1 cellular context compared by ENCODE assay signal in the genomic region with DNA sequence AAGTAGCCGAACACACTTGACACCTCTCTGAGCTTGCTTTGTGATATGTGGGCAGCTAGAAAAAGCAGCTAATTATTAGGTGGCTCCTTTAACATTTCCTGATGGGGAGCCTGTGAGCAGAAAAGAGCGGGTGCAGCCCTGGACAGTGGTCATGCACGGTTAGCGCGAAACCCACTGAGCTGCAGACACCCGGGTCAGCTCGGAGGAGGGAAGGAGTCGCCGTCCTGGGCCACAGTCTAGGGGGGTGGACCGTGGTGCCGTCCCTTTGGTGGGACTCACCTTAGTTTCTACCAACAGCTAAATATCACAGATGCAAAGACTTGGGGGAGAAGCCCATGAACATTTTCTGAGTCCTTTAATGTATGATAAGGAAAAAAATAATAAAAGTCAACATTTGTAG.
TF ChIP-seq lines count a peak whose summit lies in the region.

No MANE protein-coding gene starts in this region.

TF ChIP-seq in WTC11, 78 proteins besides CTCF, POLR2A, EP300 and RAD21:
- TF ChIP-seq, protein P1, sequence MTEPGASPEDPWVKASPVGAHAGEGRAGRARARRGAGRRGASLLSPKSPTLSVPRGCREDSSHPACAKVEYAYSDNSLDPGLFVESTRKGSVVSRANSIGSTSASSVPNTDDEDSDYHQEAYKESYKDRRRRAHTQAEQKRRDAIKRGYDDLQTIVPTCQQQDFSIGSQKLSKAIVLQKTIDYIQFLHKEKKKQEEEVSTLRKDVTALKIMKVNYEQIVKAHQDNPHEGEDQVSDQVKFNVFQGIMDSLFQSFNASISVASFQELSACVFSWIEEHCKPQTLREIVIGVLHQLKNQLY (CRISPR knock-in tag; IDR thresholded peaks at IDR 0.05): no peak
- TF ChIP-seq, protein P2, sequence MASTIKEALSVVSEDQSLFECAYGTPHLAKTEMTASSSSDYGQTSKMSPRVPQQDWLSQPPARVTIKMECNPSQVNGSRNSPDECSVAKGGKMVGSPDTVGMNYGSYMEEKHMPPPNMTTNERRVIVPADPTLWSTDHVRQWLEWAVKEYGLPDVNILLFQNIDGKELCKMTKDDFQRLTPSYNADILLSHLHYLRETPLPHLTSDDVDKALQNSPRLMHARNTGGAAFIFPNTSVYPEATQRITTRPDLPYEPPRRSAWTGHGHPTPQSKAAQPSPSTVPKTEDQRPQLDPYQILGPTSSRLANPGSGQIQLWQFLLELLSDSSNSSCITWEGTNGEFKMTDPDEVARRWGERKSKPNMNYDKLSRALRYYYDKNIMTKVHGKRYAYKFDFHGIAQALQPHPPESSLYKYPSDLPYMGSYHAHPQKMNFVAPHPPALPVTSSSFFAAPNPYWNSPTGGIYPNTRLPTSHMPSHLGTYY (CRISPR knock-in tag; IDR thresholded peaks at IDR 0.05): no peak
- TF ChIP-seq, protein P3, sequence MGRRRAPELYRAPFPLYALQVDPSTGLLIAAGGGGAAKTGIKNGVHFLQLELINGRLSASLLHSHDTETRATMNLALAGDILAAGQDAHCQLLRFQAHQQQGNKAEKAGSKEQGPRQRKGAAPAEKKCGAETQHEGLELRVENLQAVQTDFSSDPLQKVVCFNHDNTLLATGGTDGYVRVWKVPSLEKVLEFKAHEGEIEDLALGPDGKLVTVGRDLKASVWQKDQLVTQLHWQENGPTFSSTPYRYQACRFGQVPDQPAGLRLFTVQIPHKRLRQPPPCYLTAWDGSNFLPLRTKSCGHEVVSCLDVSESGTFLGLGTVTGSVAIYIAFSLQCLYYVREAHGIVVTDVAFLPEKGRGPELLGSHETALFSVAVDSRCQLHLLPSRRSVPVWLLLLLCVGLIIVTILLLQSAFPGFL (CRISPR knock-in tag; IDR thresholded peaks at IDR 0.05; ENCODE audit: borderline replicate concordance): no peak
- TF ChIP-seq, protein P4, sequence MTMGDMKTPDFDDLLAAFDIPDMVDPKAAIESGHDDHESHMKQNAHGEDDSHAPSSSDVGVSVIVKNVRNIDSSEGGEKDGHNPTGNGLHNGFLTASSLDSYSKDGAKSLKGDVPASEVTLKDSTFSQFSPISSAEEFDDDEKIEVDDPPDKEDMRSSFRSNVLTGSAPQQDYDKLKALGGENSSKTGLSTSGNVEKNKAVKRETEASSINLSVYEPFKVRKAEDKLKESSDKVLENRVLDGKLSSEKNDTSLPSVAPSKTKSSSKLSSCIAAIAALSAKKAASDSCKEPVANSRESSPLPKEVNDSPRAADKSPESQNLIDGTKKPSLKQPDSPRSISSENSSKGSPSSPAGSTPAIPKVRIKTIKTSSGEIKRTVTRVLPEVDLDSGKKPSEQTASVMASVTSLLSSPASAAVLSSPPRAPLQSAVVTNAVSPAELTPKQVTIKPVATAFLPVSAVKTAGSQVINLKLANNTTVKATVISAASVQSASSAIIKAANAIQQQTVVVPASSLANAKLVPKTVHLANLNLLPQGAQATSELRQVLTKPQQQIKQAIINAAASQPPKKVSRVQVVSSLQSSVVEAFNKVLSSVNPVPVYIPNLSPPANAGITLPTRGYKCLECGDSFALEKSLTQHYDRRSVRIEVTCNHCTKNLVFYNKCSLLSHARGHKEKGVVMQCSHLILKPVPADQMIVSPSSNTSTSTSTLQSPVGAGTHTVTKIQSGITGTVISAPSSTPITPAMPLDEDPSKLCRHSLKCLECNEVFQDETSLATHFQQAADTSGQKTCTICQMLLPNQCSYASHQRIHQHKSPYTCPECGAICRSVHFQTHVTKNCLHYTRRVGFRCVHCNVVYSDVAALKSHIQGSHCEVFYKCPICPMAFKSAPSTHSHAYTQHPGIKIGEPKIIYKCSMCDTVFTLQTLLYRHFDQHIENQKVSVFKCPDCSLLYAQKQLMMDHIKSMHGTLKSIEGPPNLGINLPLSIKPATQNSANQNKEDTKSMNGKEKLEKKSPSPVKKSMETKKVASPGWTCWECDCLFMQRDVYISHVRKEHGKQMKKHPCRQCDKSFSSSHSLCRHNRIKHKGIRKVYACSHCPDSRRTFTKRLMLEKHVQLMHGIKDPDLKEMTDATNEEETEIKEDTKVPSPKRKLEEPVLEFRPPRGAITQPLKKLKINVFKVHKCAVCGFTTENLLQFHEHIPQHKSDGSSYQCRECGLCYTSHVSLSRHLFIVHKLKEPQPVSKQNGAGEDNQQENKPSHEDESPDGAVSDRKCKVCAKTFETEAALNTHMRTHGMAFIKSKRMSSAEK (CRISPR knock-in tag; IDR thresholded peaks at IDR 0.05; ENCODE audit: borderline replicate concordance): no peak
- TF ChIP-seq ZNF396 (CRISPR knock-in tag; IDR thresholded peaks at IDR 0.05; ENCODE audit: borderline replicate concordance) (no peak), SOX15 (CRISPR knock-in tag; IDR thresholded peaks at IDR 0.05) (no peak), ZNF121 (CRISPR knock-in tag; IDR thresholded peaks at IDR 0.05) (no peak), SMAD4 (CRISPR knock-in tag; IDR thresholded peaks at IDR 0.05) (no peak), PRRX2 (CRISPR knock-in tag; IDR thresholded peaks at IDR 0.05) (no peak), ZNF317 (CRISPR knock-in tag; IDR thresholded peaks at IDR 0.05; ENCODE audit: borderline replicate concordance, low read depth) (no peak), NFYB (CRISPR knock-in tag; conservative IDR thresholded peaks at IDR 0.05; ENCODE audit: low read depth) (no peak)
- TF ChIP-seq, protein P5, sequence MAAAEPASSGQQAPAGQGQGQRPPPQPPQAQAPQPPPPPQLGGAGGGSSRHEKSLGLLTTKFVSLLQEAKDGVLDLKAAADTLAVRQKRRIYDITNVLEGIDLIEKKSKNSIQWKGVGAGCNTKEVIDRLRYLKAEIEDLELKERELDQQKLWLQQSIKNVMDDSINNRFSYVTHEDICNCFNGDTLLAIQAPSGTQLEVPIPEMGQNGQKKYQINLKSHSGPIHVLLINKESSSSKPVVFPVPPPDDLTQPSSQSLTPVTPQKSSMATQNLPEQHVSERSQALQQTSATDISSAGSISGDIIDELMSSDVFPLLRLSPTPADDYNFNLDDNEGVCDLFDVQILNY (CRISPR knock-in tag; IDR thresholded peaks at IDR 0.05): no peak
- TF ChIP-seq, protein P6, sequence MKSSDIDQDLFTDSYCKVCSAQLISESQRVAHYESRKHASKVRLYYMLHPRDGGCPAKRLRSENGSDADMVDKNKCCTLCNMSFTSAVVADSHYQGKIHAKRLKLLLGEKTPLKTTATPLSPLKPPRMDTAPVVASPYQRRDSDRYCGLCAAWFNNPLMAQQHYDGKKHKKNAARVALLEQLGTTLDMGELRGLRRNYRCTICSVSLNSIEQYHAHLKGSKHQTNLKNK (CRISPR knock-in tag; IDR thresholded peaks at IDR 0.05): no peak
- TF ChIP-seq, protein P7, sequence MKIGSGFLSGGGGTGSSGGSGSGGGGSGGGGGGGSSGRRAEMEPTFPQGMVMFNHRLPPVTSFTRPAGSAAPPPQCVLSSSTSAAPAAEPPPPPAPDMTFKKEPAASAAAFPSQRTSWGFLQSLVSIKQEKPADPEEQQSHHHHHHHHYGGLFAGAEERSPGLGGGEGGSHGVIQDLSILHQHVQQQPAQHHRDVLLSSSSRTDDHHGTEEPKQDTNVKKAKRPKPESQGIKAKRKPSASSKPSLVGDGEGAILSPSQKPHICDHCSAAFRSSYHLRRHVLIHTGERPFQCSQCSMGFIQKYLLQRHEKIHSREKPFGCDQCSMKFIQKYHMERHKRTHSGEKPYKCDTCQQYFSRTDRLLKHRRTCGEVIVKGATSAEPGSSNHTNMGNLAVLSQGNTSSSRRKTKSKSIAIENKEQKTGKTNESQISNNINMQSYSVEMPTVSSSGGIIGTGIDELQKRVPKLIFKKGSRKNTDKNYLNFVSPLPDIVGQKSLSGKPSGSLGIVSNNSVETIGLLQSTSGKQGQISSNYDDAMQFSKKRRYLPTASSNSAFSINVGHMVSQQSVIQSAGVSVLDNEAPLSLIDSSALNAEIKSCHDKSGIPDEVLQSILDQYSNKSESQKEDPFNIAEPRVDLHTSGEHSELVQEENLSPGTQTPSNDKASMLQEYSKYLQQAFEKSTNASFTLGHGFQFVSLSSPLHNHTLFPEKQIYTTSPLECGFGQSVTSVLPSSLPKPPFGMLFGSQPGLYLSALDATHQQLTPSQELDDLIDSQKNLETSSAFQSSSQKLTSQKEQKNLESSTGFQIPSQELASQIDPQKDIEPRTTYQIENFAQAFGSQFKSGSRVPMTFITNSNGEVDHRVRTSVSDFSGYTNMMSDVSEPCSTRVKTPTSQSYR (CRISPR knock-in tag; IDR thresholded peaks at IDR 0.05): no peak
- TF ChIP-seq, protein P8, sequence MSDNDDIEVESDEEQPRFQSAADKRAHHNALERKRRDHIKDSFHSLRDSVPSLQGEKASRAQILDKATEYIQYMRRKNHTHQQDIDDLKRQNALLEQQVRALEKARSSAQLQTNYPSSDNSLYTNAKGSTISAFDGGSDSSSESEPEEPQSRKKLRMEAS (CRISPR knock-in tag; IDR thresholded peaks at IDR 0.05): no peak
